In genomic region chr17:47844814-47845453, GRCh38 we compare ENCODE assay signal across 13 cellular contexts. TPM values are rescaled to one million over a fixed set of nuclear protein-coding genes. Genes with fewer than 3 reads are reported as not detected.
A peak's percentile ranks its signal among the peaks of the same experiment; 100 is the strongest.
DNase-seq lines count a peak whose midpoint lies in the region; ATAC-seq, FAIRE-seq and TF ChIP-seq lines count a peak whose summit lies in the region.
"Had no signal": no experiment of that assay in that cellular context is flagged by ENCODE, and none has a peak within 500 bp of the region (broad histone marks: within the 10 kb centered on the region; RNA-seq: fewer than 3 reads in every experiment).

No MANE protein-coding gene starts in this region.

- no peaks in the 10 kb centered on the region for H3K36me3 Mint-ChIP-seq in activated T-helper 1 cell treated with anti-CD3 and anti-CD28 coated beads, Interleukin-12 subunit alpha, Interleukin-12 subunit beta, Interleukin-2, Interleukin-4 antibody, amounts not matched to agents 30 ng/mL and 10 ng/mL and 1 ng/mL, durations not matched to agents 14 hours and 24 hours and 36 hours (ENCODE audit: low read depth)

- H3K9me3 ChIP-seq in thoracic aorta: no peaks in the 10 kb centered on the region
- H3K9me3 ChIP-seq: BLaER1 treated with 17β-estradiol and CSF1 and Interleukin-3, amounts not matched to agents 10 nM and 100 nM had no signal

- peaks cover 26% of the 10 kb centered on the region for H3K4me1 Mint-ChIP-seq in activated T-helper 1 cell treated with anti-CD3 and anti-CD28 coated beads, Interleukin-12 subunit alpha, Interleukin-12 subunit beta, Interleukin-2, Interleukin-4 antibody, amounts not matched to agents 30 ng/mL and 10 ng/mL and 1 ng/mL, durations not matched to agents 14 hours and 24 hours and 36 hours (ENCODE audit: low read depth)

- ATAC-seq in thoracic aorta (ENCODE audit: insufficient number of reproducible peaks, low FRiP score, low read depth): no peak

- DNase-seq in NOMO-1 treated with DMSO at 0.1 percent for 48 hours (lab: John Stamatoyannopoulos, UW; ENCODE audit: unreplicated experiment): peak; percentile 10
- DNase-seq in NOMO-1 treated with dmso at 0.1 percent for 144 hours (lab: John Stamatoyannopoulos, UW; ENCODE audit: unreplicated experiment): no peak
- peak; percentile 59 for DNase-seq in NAMALWA (ENCODE audit: low spot score)
- peak; percentile 65 for DNase-seq in choroid plexus epithelial cell (ENCODE audit: low read depth)
- DNase-seq in thoracic aorta (ENCODE audit: low spot score): no peak
- no peak for DNase-seq in GM12892 (ENCODE audit: insufficient read length)
- DNase-seq in activated T-helper 1 cell treated with anti-CD3 and anti-CD28 coated beads, Interleukin-12 subunit alpha, Interleukin-12 subunit beta, Interleukin-2, Interleukin-4 antibody, amounts not matched to agents 30 ng/mL and 10 ng/mL and 1 ng/mL, durations not matched to agents 14 hours and 24 hours and 36 hours (ENCODE audit: low spot score): no peak
- no peak for DNase-seq in T-helper 9 cell
- DNase-seq: activated B cell treated with CpG ODN at 0.5 μM for 24 hours, aorta, retina had no signal

- H3K27me3 ChIP-seq in thoracic aorta (replicated peaks; ENCODE audit: insufficient read depth): peaks cover 10% of the 10 kb centered on the region

- H3K9me3 Mint-ChIP-seq in activated T-helper 1 cell treated with anti-CD3 and anti-CD28 coated beads, Interleukin-12 subunit alpha, Interleukin-12 subunit beta, Interleukin-2, Interleukin-4 antibody, amounts not matched to agents 30 ng/mL and 10 ng/mL and 1 ng/mL, durations not matched to agents 14 hours and 24 hours and 36 hours: no peaks in the 10 kb centered on the region
- H3K9me3 Mint-ChIP-seq: activated B cell treated with CpG ODN at 0.5 μM for 24 hours; stimulated activated naive CD8-positive, alpha-beta T cell treated with anti-CD3 and anti-CD28 coated beads, Interleukin-15, Interleukin-2, amounts not matched to agents 100 ng/mL and 50 ng/mL, for 24 hours had no signal

- peak; percentile 57 for TF ChIP-seq CTCF in choroid plexus epithelial cell (conservative IDR thresholded peaks at IDR 0.05; ENCODE audit: low read depth, low read length)
- peak; percentile 23 for TF ChIP-seq CTCF in thoracic aorta (IDR thresholded peaks at IDR 0.05)

- TF ChIP-seq POLR2A in GM12892 (IDR thresholded peaks at IDR 0.05; ENCODE audit: low read depth, low read length): no peak

- H3K27ac ChIP-seq in thoracic aorta: no peak overlapping the region
- H3K27ac ChIP-seq: BLaER1 treated with 17β-estradiol and CSF1 and Interleukin-3, amounts not matched to agents 10 nM and 100 nM had no signal

- intact Hi-C loops in activated T-helper 1 cell treated with anti-CD3 and anti-CD28 coated beads, Interleukin-12 subunit alpha, Interleukin-12 subunit beta, Interleukin-2, Interleukin-4 antibody, amounts not matched to agents 30 ng/mL and 10 ng/mL and 1 ng/mL, durations not matched to agents 14 hours and 24 hours and 36 hours (cut with micrococcal nuclease): loop anchor here (10.0 kb wide), 1 partner anchor 770 kb away; the partner anchor contains the start of genes HOXB7 and HOXB8

- H3K4me3 ChIP-seq in choroid plexus epithelial cell (ENCODE audit: low read depth, low read length) (no peak overlapping the region), thoracic aorta (no peak overlapping the region)
- H3K4me3 ChIP-seq: BLaER1 treated with 17β-estradiol and CSF1 and Interleukin-3, amounts not matched to agents 10 nM and 100 nM had no signal

- H3K36me3 ChIP-seq in thoracic aorta: no peaks in the 10 kb centered on the region
- H3K36me3 ChIP-seq: BLaER1 treated with 17β-estradiol and CSF1 and Interleukin-3, amounts not matched to agents 10 nM and 100 nM had no signal

- no peak overlapping the region for H3K27ac Mint-ChIP-seq in activated T-helper 1 cell treated with anti-CD3 and anti-CD28 coated beads, Interleukin-12 subunit alpha, Interleukin-12 subunit beta, Interleukin-2, Interleukin-4 antibody, amounts not matched to agents 30 ng/mL and 10 ng/mL and 1 ng/mL, durations not matched to agents 14 hours and 24 hours and 36 hours
- H3K27ac Mint-ChIP-seq: activated B cell treated with CpG ODN at 0.5 μM for 24 hours; stimulated activated naive CD8-positive, alpha-beta T cell treated with anti-CD3 and anti-CD28 coated beads, Interleukin-15, Interleukin-2, amounts not matched to agents 100 ng/mL and 50 ng/mL, for 24 hours had no signal

- no peak overlapping the region for H3K4me3 Mint-ChIP-seq in activated T-helper 1 cell treated with anti-CD3 and anti-CD28 coated beads, Interleukin-12 subunit alpha, Interleukin-12 subunit beta, Interleukin-2, Interleukin-4 antibody, amounts not matched to agents 30 ng/mL and 10 ng/mL and 1 ng/mL, durations not matched to agents 14 hours and 24 hours and 36 hours
- H3K4me3 Mint-ChIP-seq: activated B cell treated with CpG ODN at 0.5 μM for 24 hours; stimulated activated naive CD8-positive, alpha-beta T cell treated with anti-CD3 and anti-CD28 coated beads, Interleukin-15, Interleukin-2, amounts not matched to agents 100 ng/mL and 50 ng/mL, for 24 hours had no signal

- H3K4me1 ChIP-seq in thoracic aorta (ENCODE audit: control insufficient read depth in 1 of 2, low read depth in 2 of 2): peaks cover 4 to 34% of the 10 kb centered on the region in 2 donors

- H3K27me3 Mint-ChIP-seq in activated T-helper 1 cell treated with anti-CD3 and anti-CD28 coated beads, Interleukin-12 subunit alpha, Interleukin-12 subunit beta, Interleukin-2, Interleukin-4 antibody, amounts not matched to agents 30 ng/mL and 10 ng/mL and 1 ng/mL, durations not matched to agents 14 hours and 24 hours and 36 hours (ENCODE audit: insufficient read depth): peaks cover 47% of the 10 kb centered on the region

- no peak for FAIRE-seq in GM12892 (lab: Jason Lieb, UNC)

RNA-seq across cellular contexts. Expression of gene SCRN2, which starts 3.9 kb away (rescaled TPM):
- total RNA-seq in thoracic aorta: 10 to 100 TPM; 22.9 to 29.3 TPM
- polyA plus RNA-seq in GM12892 (2012; ENCODE audit: missing spikeins): 17.7 TPM
- total RNA-seq in activated T-helper 1 cell treated with anti-CD3 and anti-CD28 coated beads, Interleukin-12 subunit alpha, Interleukin-12 subunit beta, Interleukin-2, Interleukin-4 antibody, amounts not matched to agents 30 ng/mL and 10 ng/mL and 1 ng/mL, durations not matched to agents 14 hours and 24 hours and 36 hours: 24.5 and 26.3 TPM in 2 replicates

RNA-seq across cellular contexts. Expression of gene SP6, which starts 6.0 kb away (rescaled TPM):
- total RNA-seq in thoracic aorta: not detected
- not detected for polyA plus RNA-seq in GM12892 (2012; ENCODE audit: missing spikeins)
- 0.05 and 0.12 TPM in 2 replicates for total RNA-seq in activated T-helper 1 cell treated with anti-CD3 and anti-CD28 coated beads, Interleukin-12 subunit alpha, Interleukin-12 subunit beta, Interleukin-2, Interleukin-4 antibody, amounts not matched to agents 30 ng/mL and 10 ng/mL and 1 ng/mL, durations not matched to agents 14 hours and 24 hours and 36 hours

RNA-seq across cellular contexts. Expression of gene LRRC46, which starts 13.5 kb away (rescaled TPM):
- total RNA-seq in thoracic aorta: under 1 TPM in 1 of 2 donors, not detected in 1; 0.42 TPM
- 0.42 TPM for polyA plus RNA-seq in GM12892 (2012; ENCODE audit: missing spikeins)
- total RNA-seq in activated T-helper 1 cell treated with anti-CD3 and anti-CD28 coated beads, Interleukin-12 subunit alpha, Interleukin-12 subunit beta, Interleukin-2, Interleukin-4 antibody, amounts not matched to agents 30 ng/mL and 10 ng/mL and 1 ng/mL, durations not matched to agents 14 hours and 24 hours and 36 hours: 0.39 and 0.70 TPM in 2 replicates

RNA-seq across cellular contexts. Expression of gene MRPL10, which starts 13.6 kb away (rescaled TPM):
- total RNA-seq in thoracic aorta: 10 to 100 TPM; 25.8 to 34.8 TPM
- 29.7 TPM for polyA plus RNA-seq in GM12892 (2012; ENCODE audit: missing spikeins)
- 53.6 and 56.9 TPM in 2 replicates for total RNA-seq in activated T-helper 1 cell treated with anti-CD3 and anti-CD28 coated beads, Interleukin-12 subunit alpha, Interleukin-12 subunit beta, Interleukin-2, Interleukin-4 antibody, amounts not matched to agents 30 ng/mL and 10 ng/mL and 1 ng/mL, durations not matched to agents 14 hours and 24 hours and 36 hours

RNA-seq across cellular contexts. Expression of gene OSBPL7, which starts 23.3 kb away (rescaled TPM):
- total RNA-seq in thoracic aorta: 10 to 100 TPM; 15.5 to 20.0 TPM
- 6.8 TPM for polyA plus RNA-seq in GM12892 (2012; ENCODE audit: missing spikeins)
- 18.6 and 21.6 TPM in 2 replicates for total RNA-seq in activated T-helper 1 cell treated with anti-CD3 and anti-CD28 coated beads, Interleukin-12 subunit alpha, Interleukin-12 subunit beta, Interleukin-2, Interleukin-4 antibody, amounts not matched to agents 30 ng/mL and 10 ng/mL and 1 ng/mL, durations not matched to agents 14 hours and 24 hours and 36 hours

Comparison
In these comparisons a context has a peak if more than half of its experiments do, and no peak if none do; other contexts are left out.
1. DNase-seq: peak in NOMO-1 treated with DMSO at 0.1 percent for 48 hours (single experiment), NAMALWA (single experiment) and choroid plexus epithelial cell (single experiment); none in NOMO-1 treated with dmso at 0.1 percent for 144 hours (single experiment), thoracic aorta (single experiment), GM12892 (single experiment), activated T-helper 1 cell treated with anti-CD3 and anti-CD28 coated beads, Interleukin-12 subunit alpha, Interleukin-12 subunit beta, Interleukin-2, Interleukin-4 antibody, amounts not matched to agents 30 ng/mL and 10 ng/mL and 1 ng/mL, durations not matched to agents 14 hours and 24 hours and 36 hours (single experiment) and T-helper 9 cell (single experiment).